Comparison of ENCODE assay signal across 23 cellular contexts in the genomic region with DNA sequence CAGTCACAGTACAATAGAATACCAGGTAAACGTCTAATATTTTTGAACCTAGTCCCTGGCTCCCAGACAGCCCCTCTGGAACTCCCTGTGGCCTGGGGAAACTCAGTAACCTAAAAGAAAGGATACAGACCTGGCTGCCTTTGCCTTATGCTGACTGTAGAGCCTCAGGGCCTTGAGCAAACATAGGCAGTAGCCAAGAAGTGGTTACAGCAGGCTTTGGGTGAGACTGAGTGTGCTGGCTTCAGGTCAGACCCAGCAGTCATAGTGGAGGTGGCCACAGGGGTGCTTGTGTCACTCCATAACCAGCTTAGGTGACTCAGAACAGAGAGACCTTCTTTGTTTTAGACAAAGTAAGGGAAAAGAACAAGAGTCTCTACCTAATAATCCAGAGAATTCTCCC.
"Had no signal": no experiment of that assay in that cellular context is flagged by ENCODE, and none has a peak within 500 bp of the region (broad histone marks: within the 10 kb centered on the region; RNA-seq: fewer than 3 reads in every experiment).

No MANE protein-coding gene starts in this region.

- ATAC-seq: activated T-cell treated with anti-CD3 and anti-CD28 coated beads, Interleukin-2, amount 50 U/mL, for 72 hours; gastroesophageal sphincter; left colon; lower lobe of right lung; stimulated activated memory B cell treated with anti-CD40 and anti-IgM and Interleukin-4, amounts not matched to agents 10 μg/mL and 1 μg/mL and 100 μg/mL, for 72 hours had no signal

- H3K27me3 ChIP-seq: esophagus squamous epithelium, gastroesophageal sphincter, sigmoid colon, thyroid gland had no signal

- H3K4me3 ChIP-seq: esophagus squamous epithelium, gastroesophageal sphincter, lower lobe of right lung, sigmoid colon, smooth muscle cell, thyroid gland had no signal

- H3K4me1 ChIP-seq: esophagus squamous epithelium, gastroesophageal sphincter, lower lobe of right lung, sigmoid colon, thyroid gland had no signal

- DNase-seq: activated CD4-positive, alpha-beta memory T cell treated with anti-CD3 and anti-CD28 coated beads, Interleukin-2, amount 10 ng/mL, durations not matched to agents 7 days and 5 days; activated CD4-positive, alpha-beta T cell treated with anti-CD3 and anti-CD28 coated beads for 4 hours; activated CD4-positive, CD25-positive, alpha-beta regulatory T cell; activated effector memory CD4-positive, alpha-beta T cell treated with Interleukin-2 at 50 U/mL for 16 hours; activated naive CD4-positive, alpha-beta T cell treated with anti-CD3 and anti-CD28 coated beads for 36 hours; activated naive CD8-positive, alpha-beta T cell treated with anti-CD3 and anti-CD28 coated beads, Interleukin-2, amount 10 ng/mL, durations not matched to agents 7 days and 5 days; activated T-cell treated with anti-CD3 and anti-CD28 coated beads, Interleukin-2, amount 50 U/mL, for 72 hours; amniotic stem cell; caudate nucleus; effector CD8-positive, alpha-beta T cell; esophagus squamous epithelium; head of caudate nucleus; hypothalamus; left colon; lower lobe of right lung; naive B cell; nucleus accumbens; sigmoid colon; stimulated activated CD4-positive, alpha-beta T cell treated with anti-CD3 and anti-CD28 coated beads, Interleukin-15, amount 100 ng/mL, for 24 hours; thyroid gland had no signal

- H3K36me3 ChIP-seq: esophagus squamous epithelium, gastroesophageal sphincter, lower lobe of right lung, sigmoid colon, thyroid gland had no signal

- H3K9me3 ChIP-seq: esophagus squamous epithelium, gastroesophageal sphincter, lower lobe of right lung, sigmoid colon, thyroid gland had no signal

- H3K27ac ChIP-seq: esophagus squamous epithelium, gastroesophageal sphincter, lower lobe of right lung, sigmoid colon, thyroid gland had no signal
